In genomic region chr22:27670701-27671412, GRCh38 we compare ENCODE assay signal across 10 cellular contexts.
DNase-seq lines count a peak whose midpoint lies in the region; FAIRE-seq and TF ChIP-seq lines count a peak whose summit lies in the region.
"Had no signal": no experiment of that assay in that cellular context is flagged by ENCODE, and none has a peak within 500 bp of the region (broad histone marks: within the 10 kb centered on the region; RNA-seq: fewer than 3 reads in every experiment).

No MANE protein-coding gene starts in this region.

- DNase-seq in HT1080 (ENCODE audit: low read depth), result peak; percentile 18
- peak; percentile 63 to 91 (median 79) for DNase-seq in adrenal gland
- peak; percentile 83 for DNase-seq in iPS-NIHi7 (ENCODE audit: extremely low spot score)
- peak; percentile 72 for DNase-seq in spleen
- DNase-seq in vagina (ENCODE audit: extremely low spot score in 2 of 2), result no peak
- DNase-seq in D721Med (ENCODE audit: insufficient read length, low spot score), result no peak
- no peak for DNase-seq in ascending aorta (ENCODE audit: low spot score in 2 of 2)
- DNase-seq in DMS79 treated with DMSO at 0.1 percent for 48 hours (lab: John Stamatoyannopoulos, UW), result no peak
- DNase-seq: activated CD8-positive, alpha-beta memory T cell treated with anti-CD3 and anti-CD28 coated beads for 24 hours had no signal

- no peak overlapping the region for H3K4me3 ChIP-seq in adrenal gland
- H3K4me3 ChIP-seq in spleen, result no peak overlapping the region
- no peak overlapping the region for H3K4me3 ChIP-seq in vagina
- H3K4me3 ChIP-seq in ascending aorta, result no peak overlapping the region
- H3K4me3 ChIP-seq: suprapubic skin had no signal

- H3K27ac ChIP-seq in adrenal gland, result peak overlapping the region in 3 of 5 donors; percentile 71 to 88 (median 73)
- H3K27ac ChIP-seq in spleen, result peak overlapping the region in 4 of 8 donors; percentile 8 to 62 (median 34)
- no peak overlapping the region for H3K27ac ChIP-seq in vagina
- no peak overlapping the region for H3K27ac ChIP-seq in ascending aorta
- H3K27ac ChIP-seq: suprapubic skin had no signal

- WGBS in adrenal gland, 4 donors, result 33 to 50% (median 36%) methylated on average over 6 to 16 of the region's 16 CpGs
- 10 to 15% (median 12%) methylated on average over 9 to 16 of the region's 16 CpGs for WGBS in spleen, 5 donors

- TF ChIP-seq POLR2A in adrenal gland (IDR thresholded peaks at IDR 0.05) (no peak), spleen (IDR thresholded peaks at IDR 0.05) (no peak), vagina (IDR thresholded peaks at IDR 0.05) (no peak)

- FAIRE-seq in D721Med (lab: Jason Lieb, UNC), result no peak

- peaks cover 19 to 21% of the 10 kb centered on the region in 2 donors for H3K4me1 ChIP-seq in adrenal gland (replicated peaks in 1 of 2)
- peaks cover 0 to 30% (median 17%) of the 10 kb centered on the region in 6 donors for H3K4me1 ChIP-seq in spleen
- H3K4me1 ChIP-seq in vagina, result peaks cover 29% of the 10 kb centered on the region
- peaks cover 5 to 25% of the 10 kb centered on the region in 2 donors for H3K4me1 ChIP-seq in ascending aorta
- H3K4me1 ChIP-seq: suprapubic skin had no signal

- H3K36me3 ChIP-seq in adrenal gland (replicated peaks in 1 of 2) (no peaks in the 10 kb centered on the region), spleen (no peaks in the 10 kb centered on the region), vagina (no peaks in the 10 kb centered on the region), ascending aorta (no peaks in the 10 kb centered on the region)
- H3K36me3 ChIP-seq: suprapubic skin had no signal

- TF ChIP-seq CTCF in adrenal gland (IDR thresholded peaks at IDR 0.05), result no peak
- no peak for TF ChIP-seq CTCF in spleen (IDR thresholded peaks at IDR 0.05 in 8 of 11, conservative IDR thresholded peaks at IDR 0.05 in 3 of 11)
- TF ChIP-seq CTCF in vagina (IDR thresholded peaks at IDR 0.05), result no peak
- no peak for TF ChIP-seq CTCF in D721Med (IDR thresholded peaks at IDR 0.05; ENCODE audit: insufficient read depth, missing control alignments)
- no peak for TF ChIP-seq CTCF in ascending aorta (IDR thresholded peaks at IDR 0.05)

- no peaks in the 10 kb centered on the region for H3K9me3 ChIP-seq in adrenal gland (replicated peaks in 1 of 3)
- H3K9me3 ChIP-seq in spleen, result peaks cover 0 to 12% (median 7%) of the 10 kb centered on the region in 8 donors
- no peaks in the 10 kb centered on the region for H3K9me3 ChIP-seq in vagina
- no peaks in the 10 kb centered on the region for H3K9me3 ChIP-seq in ascending aorta
- H3K9me3 ChIP-seq: suprapubic skin had no signal

- intact Hi-C loops in adrenal gland (cut with DNase I) (no loop called here), spleen (cut with DNase I; ENCODE audit: low total_unique reads) (no loop called here), vagina (cut with DNase I) (no loop called here), ascending aorta (cut with DNase I) (loop anchor here (5.0 kb wide), 1 partner anchor 46 kb away; no protein-coding TSS in a partner anchor)

- H3K27me3 ChIP-seq in adrenal gland, result no peaks in the 10 kb centered on the region
- H3K27me3 ChIP-seq in spleen (replicated peaks in 1 of 7), result peaks cover 0 to 36% (median 0%) of the 10 kb centered on the region in 7 donors
- no peaks in the 10 kb centered on the region for H3K27me3 ChIP-seq in vagina
- H3K27me3 ChIP-seq in ascending aorta, result no peaks in the 10 kb centered on the region

Comparison
In these comparisons a context has a peak if more than half of its experiments do, and no peak if none do; other contexts are left out.
1. DNase-seq: peak in HT1080 (single experiment), adrenal gland (7 of 7), iPS-NIHi7 (single experiment) and spleen (single experiment); none in vagina (0 of 2), D721Med (single experiment), ascending aorta (0 of 2) and DMS79 treated with DMSO at 0.1 percent for 48 hours (single experiment).
2. H3K27ac ChIP-seq: peak in adrenal gland (3 of 5); none in vagina (single experiment) and ascending aorta (0 of 2).